Comparison of ENCODE assay signal across 9 cellular contexts in the genomic region with DNA sequence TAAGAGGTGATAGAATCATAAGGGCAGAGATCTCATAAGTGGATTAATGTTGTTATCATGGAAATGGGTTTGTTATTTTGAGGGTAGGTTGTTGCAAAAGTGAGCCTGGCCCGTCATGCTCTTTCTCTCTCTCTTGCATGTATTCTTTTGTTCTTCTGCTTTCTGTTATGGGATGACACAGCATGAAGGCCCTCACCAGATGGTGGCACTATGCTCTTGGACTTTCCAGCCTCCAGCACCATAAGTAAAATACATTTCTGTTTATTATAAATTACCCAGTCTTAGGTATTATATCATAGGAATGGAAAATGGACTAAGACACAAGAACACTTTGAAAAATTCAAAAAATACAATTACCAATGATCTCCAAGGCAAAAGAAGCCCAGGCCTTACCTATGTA.
DNase-seq lines count a peak whose midpoint lies in the region; ATAC-seq and TF ChIP-seq lines count a peak whose summit lies in the region.
"Had no signal": no experiment of that assay in that cellular context is flagged by ENCODE, and none has a peak within 500 bp of the region (broad histone marks: within the 10 kb centered on the region; RNA-seq: fewer than 3 reads in every experiment).

No MANE protein-coding gene starts in this region.

- no peak for ATAC-seq in left lung
- no peak for ATAC-seq in GM18861 (IDR thresholded peaks at IDR 0.05; ENCODE audit: unreplicated experiment)

- TF ChIP-seq CTCF in AG04450 (IDR thresholded peaks at IDR 0.05; ENCODE audit: low read depth, low read length), result peak; percentile 57
- peak; percentile 35 for TF ChIP-seq CTCF in GM13977 (IDR thresholded peaks at IDR 0.05; ENCODE audit: extremely low read depth, insufficient read depth, missing control alignments)
- peak; percentile 48 for TF ChIP-seq CTCF in foreskin fibroblast (IDR thresholded peaks at IDR 0.05; ENCODE audit: low read depth, low read length)
- TF ChIP-seq CTCF in left lung (IDR thresholded peaks at IDR 0.05), result no peak
- no peak for TF ChIP-seq CTCF in tibial artery (IDR thresholded peaks at IDR 0.05)

- in situ Hi-C loops in GM13977 (cut with MboI; ENCODE audit: low pct_unique_long_range_greater_than_20kb, low sequenced_read_pairs, unreplicated experiment), result no loop called here

- DNase-seq in AG04450 (ENCODE audit: low read depth, low spot score) (peak; percentile 24), GM13977 (ENCODE audit: low spot score) (no peak), RPMI8226 (peak; percentile 63), foreskin fibroblast (peak; percentile 12 to 25), left lung (no peak), hepatic stellate cell (ENCODE audit: low spot score) (no peak), tibial artery (no peak)
- DNase-seq: DMS79 had no signal

- H3K36me3 ChIP-seq in left lung (no peaks in the 10 kb centered on the region), tibial artery (no peaks in the 10 kb centered on the region)

- H3K27ac ChIP-seq in AG04450 (ENCODE audit: low read depth, low read length), result no peak overlapping the region
- H3K27ac ChIP-seq in left lung, result no peak overlapping the region
- no peak overlapping the region for H3K27ac ChIP-seq in tibial artery

- H3K9me3 ChIP-seq in AG04450 (ENCODE audit: control insufficient read depth, insufficient read depth, low read length) (no peaks in the 10 kb centered on the region), left lung (no peaks in the 10 kb centered on the region), tibial artery (no peaks in the 10 kb centered on the region)

- H3K27me3 ChIP-seq in AG04450 (ENCODE audit: control insufficient read depth, insufficient read depth, low read length) (peaks cover 7% of the 10 kb centered on the region), left lung (peaks cover 0 to 53% of the 10 kb centered on the region in 2 donors), tibial artery (peaks cover 0 to 32% of the 10 kb centered on the region in 2 donors)

- intact Hi-C loops in left lung (cut with DNase I), result no loop called here
- intact Hi-C loops in tibial artery (cut with DNase I; ENCODE audit: low total_unique reads), result no loop called here

- POLR2A ChIA-PET in AG04450 (lab: Yijun Ruan, JAX), result no interaction called here

- CTCF ChIA-PET in AG04450 (lab: Charles Lee), result interaction anchor here (0.7 to 1.3 kb wide), 3 partner anchors 175 to 795 kb away, joined by 4 to 5 read pairs (median 5); no protein-coding TSS in a partner anchor

- H3K4me1 ChIP-seq in left lung (no peaks in the 10 kb centered on the region), tibial artery (no peaks in the 10 kb centered on the region)

- H3K4me3 ChIP-seq in AG04450 (ENCODE audit: low read depth, low read length), result no peak overlapping the region
- no peak overlapping the region for H3K4me3 ChIP-seq in foreskin fibroblast (ENCODE audit: low read depth in 1 of 2, low read length in 2 of 2)
- H3K4me3 ChIP-seq in left lung, result no peak overlapping the region
- no peak overlapping the region for H3K4me3 ChIP-seq in tibial artery

Comparison
In these comparisons a context has a peak if more than half of its experiments do, and no peak if none do; other contexts are left out.
1. DNase-seq: peak in AG04450 (single experiment), RPMI8226 (single experiment) and foreskin fibroblast (2 of 2); none in GM13977 (single experiment), left lung (0 of 2), hepatic stellate cell (single experiment) and tibial artery (0 of 2).
2. CTCF ChIP-seq: peak in AG04450 (single experiment), GM13977 (single experiment) and foreskin fibroblast (single experiment); none in left lung (0 of 2) and tibial artery (0 of 2).